Comparison of ENCODE assay signal across 8 cellular contexts in the genomic region with DNA sequence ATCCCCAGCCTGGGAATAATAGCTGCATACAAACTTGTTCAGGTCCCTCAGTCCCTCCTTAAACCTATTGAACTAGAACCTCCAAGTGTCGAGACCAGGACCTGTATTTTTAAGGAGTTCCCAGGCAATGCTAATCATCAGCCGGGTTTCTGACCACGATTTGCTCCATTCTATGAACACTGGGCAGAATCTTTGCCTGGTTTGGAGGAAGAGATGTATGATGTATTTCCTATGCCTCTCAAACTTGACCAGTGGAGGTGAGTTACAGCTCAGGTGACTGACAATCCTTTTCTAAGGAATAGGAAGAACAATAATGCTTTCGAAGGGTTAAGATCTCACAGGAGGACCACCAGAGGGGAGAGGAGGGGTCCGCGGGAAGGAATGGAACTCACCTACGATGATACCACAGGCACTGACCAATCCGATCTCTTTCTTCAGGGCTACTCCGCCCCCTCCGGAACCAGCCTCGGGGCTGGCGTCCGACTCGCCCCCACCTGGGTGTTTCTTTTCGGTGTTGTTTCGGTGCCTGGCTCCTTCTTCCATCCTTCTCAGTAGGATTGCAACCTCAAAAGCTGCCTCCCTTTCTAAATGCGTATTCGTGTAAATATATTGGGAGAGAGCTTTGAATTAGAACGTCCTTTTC. TPM values are rescaled to one million over a fixed set of nuclear protein-coding genes. Genes with fewer than 3 reads are reported as not detected.
DNase-seq lines count a peak whose midpoint lies in the region; ATAC-seq and TF ChIP-seq lines count a peak whose summit lies in the region.

No MANE protein-coding gene starts in this region.

- H3K36me3 ChIP-seq in A673 (ENCODE audit: insufficient read depth, low read length, poor library complexity, severe bottlenecking) (no peaks in the 10 kb centered on the region), osteoblast (ENCODE audit: insufficient read depth, low read length) (no peaks in the 10 kb centered on the region)

- peak overlapping the region; percentile 89 for H2AFZ ChIP-seq in osteoblast (ENCODE audit: low read length)

- no TSS peak for BruUV-seq in A673 (replicated peaks; lab: Mats Ljungman, UMichigan)

- no peak for TF ChIP-seq POLR2A in NB4 (IDR thresholded peaks at IDR 0.05; ENCODE audit: extremely low read depth, insufficient read length)

- peak overlapping the region; percentile 51 for H3K4me3 ChIP-seq in A673 (ENCODE audit: low read depth, low read length, poor library complexity, severe bottlenecking)
- H3K4me3 ChIP-seq in NB4 (ENCODE audit: low read depth, low read length) = peak overlapping the region; percentile 35
- peak overlapping the region; percentile 76 for H3K4me3 ChIP-seq in osteoblast (ENCODE audit: insufficient read depth, low read length)

- CTCF ChIA-PET in A673 (lab: Charles Lee) = interaction anchor here (1.9 kb wide), 1 partner anchor 62 kb away, joined by 20 read pairs; no protein-coding TSS in a partner anchor

- no peaks in the 10 kb centered on the region for H3K79me2 ChIP-seq in osteoblast (ENCODE audit: insufficient read depth, low read length)

- H4K20me1 ChIP-seq in osteoblast (ENCODE audit: insufficient read depth, low read length) = no peaks in the 10 kb centered on the region

- H3K9me3 ChIP-seq in A673 (ENCODE audit: low read depth, low read length, poor library complexity, severe bottlenecking) (no peaks in the 10 kb centered on the region), osteoblast (ENCODE audit: low read depth, low read length) (no peaks in the 10 kb centered on the region)

- H3K27me3 ChIP-seq in A673 (replicated peaks; ENCODE audit: insufficient read depth, low read depth, low read length, poor library complexity) = no peaks in the 10 kb centered on the region
- H3K27me3 ChIP-seq in osteoblast (ENCODE audit: insufficient read depth, low read length) = peaks cover 12% of the 10 kb centered on the region

- no peak overlapping the region for H3K27ac ChIP-seq in A673 (ENCODE audit: low read depth, low read length, poor library complexity, severe bottlenecking)
- H3K27ac ChIP-seq in osteoblast (ENCODE audit: low read depth, low read length) = no peak overlapping the region

- POLR2A ChIA-PET in A673 (lab: Charles Lee; ENCODE audit: low non-redundant PET) = interaction anchor here (0.7 kb wide), 1 partner anchor 58 kb away, joined by 11 read pairs; no protein-coding TSS in a partner anchor

- intact Hi-C loops in A673 (cut with micrococcal nuclease; ENCODE audit: unreplicated experiment) (no loop called here), head of caudate nucleus (cut with DNase I) (loop anchor here (10.0 kb wide), 1 partner anchor 108 kb away; no protein-coding TSS in a partner anchor)

- DNase-seq in A673 (ENCODE audit: low spot score) (no peak), NB4 (ENCODE audit: low read depth) (no peak), head of caudate nucleus (peak in 39 of 42 donors; percentile 39 to 78 (median 57)), osteoblast (ENCODE audit: insufficient read length, low spot score, missing footprints) (no peak), Kasumi-1 (lab: John Stamatoyannopoulos, UW) (no peak), foreskin melanocyte (no peak)
- DNase-seq in activated T-cell treated with anti-CD3 and anti-CD28 coated beads, Interleukin-2, amount 50 U/mL, for 1 hour = peak; percentile 49

- TF ChIP-seq CTCF in A673 (conservative IDR thresholded peaks at IDR 0.05; ENCODE audit: low read depth, low read length) (no peak), NB4 (IDR thresholded peaks at IDR 0.05; ENCODE audit: low read depth, low read length) (no peak), osteoblast (IDR thresholded peaks at IDR 0.05; ENCODE audit: extremely low read depth, low read depth, low read length) (no peak)

- peaks cover 9% of the 10 kb centered on the region for H3K4me1 ChIP-seq in A673 (ENCODE audit: insufficient read depth, low read length, poor library complexity, severe bottlenecking)
- peaks cover 15% of the 10 kb centered on the region for H3K4me1 ChIP-seq in osteoblast (ENCODE audit: insufficient read depth, low read length)

- H3K4me2 ChIP-seq in osteoblast (ENCODE audit: insufficient read depth, low read length) = peak overlapping the region; percentile 91

- no peak for ATAC-seq in HG02642 (IDR thresholded peaks at IDR 0.05; ENCODE audit: poor library complexity, unreplicated experiment)

RNA-seq across cellular contexts. Expression of gene SLC7A8, which starts 1.0 kb away (rescaled TPM):
- 18.3 and 24.8 TPM in 2 replicates for total RNA-seq in A673 (2021)
- total RNA-seq in osteoblast = 4.3 and 10.9 TPM in 2 replicates

RNA-seq across cellular contexts. Expression of gene RNF212B, which starts 55.2 kb away (rescaled TPM):
- total RNA-seq in A673 (2021) (not detected in 2 replicates), osteoblast (not detected in 2 replicates)

Comparison
In these comparisons a context has a peak if more than half of its experiments do, and no peak if none do; other contexts are left out.
1. DNase-seq: peak in activated T-cell treated with anti-CD3 and anti-CD28 coated beads, Interleukin-2, amount 50 U/mL, for 1 hour (single experiment) and head of caudate nucleus (39 of 42); none in A673 (single experiment), NB4 (single experiment), osteoblast (single experiment), Kasumi-1 (0 of 2) and foreskin melanocyte (single experiment).
2. Peak in every context shown above with its lines, with median percentiles within 50 percentile points of each other: H3K4me3 ChIP-seq.